In the genomic region with DNA sequence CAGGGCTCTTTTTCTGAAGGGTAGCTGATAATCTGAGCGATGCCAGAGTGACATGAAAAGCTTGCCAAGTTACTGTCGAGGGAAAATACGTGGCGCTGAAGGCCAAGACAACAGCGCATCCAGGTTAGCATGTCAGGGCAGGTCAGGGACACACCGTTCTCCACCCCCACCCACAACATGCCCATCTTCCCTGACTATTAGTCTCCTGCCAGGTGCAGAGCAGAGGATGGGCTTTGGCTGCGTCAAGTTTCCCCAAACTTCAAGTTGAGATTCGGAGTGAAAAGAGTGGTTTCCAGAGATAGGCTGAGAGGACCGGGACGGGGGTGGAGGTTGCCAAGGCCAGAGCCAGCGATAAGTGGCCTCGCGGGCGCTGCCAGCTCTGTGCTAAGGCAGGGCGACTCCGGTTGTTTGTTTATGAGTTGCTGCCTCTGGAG, we compare ENCODE assay signal across 12 cellular contexts. TPM values are rescaled to one million over a fixed set of nuclear protein-coding genes. Genes with fewer than 3 reads are reported as not detected.
DNase-seq lines count a peak whose midpoint lies in the region; ATAC-seq and TF ChIP-seq lines count a peak whose summit lies in the region.
"Had no signal": no experiment of that assay in that cellular context is flagged by ENCODE, and none has a peak within 500 bp of the region (broad histone marks: within the 10 kb centered on the region; RNA-seq: fewer than 3 reads in every experiment).

No MANE protein-coding gene starts in this region.

- CTCF ChIA-PET in activated CD8-positive, alpha-beta memory T cell treated with anti-CD3 and anti-CD28 coated beads, Interleukin-2, amount 10 ng/mL, durations not matched to agents 7 days and 5 days (lab: Charles Lee): no interaction called here

- H3K4me1 ChIP-seq in ectodermal cell (ENCODE audit: control insufficient read depth, insufficient read depth, low read length) (peaks cover 15% of the 10 kb centered on the region), lung (ENCODE audit: control insufficient read depth in 2 of 2, insufficient read depth in 2 of 2, low read length in 2 of 2) (peaks cover 0 to 20% of the 10 kb centered on the region in 2 donors), upper lobe of right lung (peaks cover 5% of the 10 kb centered on the region)
- H3K4me1 ChIP-seq: BLaER1 had no signal

- no peaks in the 10 kb centered on the region for H3K36me3 Mint-ChIP-seq in activated CD8-positive, alpha-beta memory T cell treated with anti-CD3 and anti-CD28 coated beads, Interleukin-2, amount 10 ng/mL, durations not matched to agents 7 days and 5 days
- no peaks in the 10 kb centered on the region for H3K36me3 Mint-ChIP-seq in activated T-cell treated with anti-CD3 and anti-CD28 coated beads, Interleukin-2, amount 50 U/mL, for 24 hours (ENCODE audit: low read depth)
- H3K36me3 Mint-ChIP-seq: stimulated activated naive B cell treated with anti-CD40 and anti-IgM and Interleukin-4, amounts not matched to agents 10 μg/mL and 1 μg/mL and 100 μg/mL, for 72 hours had no signal

- peaks cover 49% of the 10 kb centered on the region for H3K27me3 ChIP-seq in ectodermal cell (ENCODE audit: control insufficient read depth, insufficient read depth, low read length, poor library complexity, severe bottlenecking)
- H3K27me3 ChIP-seq in lung (ENCODE audit: control insufficient read depth, insufficient read depth): peaks cover 5% of the 10 kb centered on the region
- peaks cover 29% of the 10 kb centered on the region for H3K27me3 ChIP-seq in upper lobe of right lung

- no peak overlapping the region for H3K27ac ChIP-seq in ectodermal cell (ENCODE audit: insufficient read depth, low read depth, low read length, poor library complexity, severe bottlenecking)
- peak overlapping the region in 1 of 2 donors; percentile 77 for H3K27ac ChIP-seq in lung (ENCODE audit: low read depth in 1 of 2, low read length in 1 of 2)
- H3K27ac ChIP-seq in upper lobe of right lung: peak overlapping the region; percentile 71
- H3K27ac ChIP-seq: BLaER1 had no signal

- DNase-seq in activated CD8-positive, alpha-beta memory T cell treated with anti-CD3 and anti-CD28 coated beads, Interleukin-2, amount 10 ng/mL, durations not matched to agents 7 days and 5 days: no peak
- no peak for DNase-seq in activated CD8-positive, alpha-beta memory T cell treated with anti-CD3 and anti-CD28 coated beads, Interleukin-2, amount 50 U/mL, for 4 hours
- DNase-seq in lung (ENCODE audit: low spot score): no peak
- peak; percentile 60 for DNase-seq in upper lobe of right lung
- no peak for DNase-seq in activated CD4-positive, alpha-beta T cell treated with anti-CD3 and anti-CD28 coated beads for 48 hours
- DNase-seq in activated T-cell treated with anti-CD3 and anti-CD28 coated beads, Interleukin-2, amount 50 U/mL, for 24 hours: no peak
- DNase-seq: activated CD4-positive, alpha-beta T cell treated with anti-CD3 and anti-CD28 coated beads, Interleukin-2, amount 10 ng/mL, durations not matched to agents 7 days and 5 days; cortex of kidney; stimulated activated naive B cell treated with anti-CD40 and anti-IgM and Interleukin-4, amounts not matched to agents 10 μg/mL and 1 μg/mL and 100 μg/mL, for 72 hours had no signal

- no peaks in the 10 kb centered on the region for H3K9me3 Mint-ChIP-seq in activated CD8-positive, alpha-beta memory T cell treated with anti-CD3 and anti-CD28 coated beads, Interleukin-2, amount 10 ng/mL, durations not matched to agents 7 days and 5 days (ENCODE audit: low read depth)
- H3K9me3 Mint-ChIP-seq in activated T-cell treated with anti-CD3 and anti-CD28 coated beads, Interleukin-2, amount 50 U/mL, for 24 hours: no peaks in the 10 kb centered on the region
- H3K9me3 Mint-ChIP-seq: activated CD4-positive, alpha-beta T cell treated with anti-CD3 and anti-CD28 coated beads, Interleukin-2, amount 10 ng/mL, durations not matched to agents 7 days and 5 days; stimulated activated naive B cell treated with anti-CD40 and anti-IgM and Interleukin-4, amounts not matched to agents 10 μg/mL and 1 μg/mL and 100 μg/mL, for 72 hours had no signal

- intact Hi-C loops in upper lobe of right lung (cut with DNase I): no loop called here

- H3K9me3 ChIP-seq in ectodermal cell (ENCODE audit: control insufficient read depth, low read length) (no peaks in the 10 kb centered on the region), lung (ENCODE audit: control insufficient read depth in 2 of 2, insufficient read depth in 1 of 2, low read length in 1 of 2) (peaks cover 0 to 7% of the 10 kb centered on the region in 2 donors), upper lobe of right lung (no peaks in the 10 kb centered on the region)

- ATAC-seq in activated CD8-positive, alpha-beta memory T cell treated with anti-CD3 and anti-CD28 coated beads, Interleukin-2, amount 10 ng/mL, durations not matched to agents 7 days and 5 days: no peak
- ATAC-seq in lung (ENCODE audit: insufficient read depth, low FRiP score) (no peak), upper lobe of right lung (no peak), GM18858 (IDR thresholded peaks at IDR 0.05; ENCODE audit: unreplicated experiment) (no peak)
- ATAC-seq: stimulated activated naive B cell treated with anti-CD40 and anti-IgM and Interleukin-4, amounts not matched to agents 10 μg/mL and 1 μg/mL and 100 μg/mL, for 72 hours had no signal

- H3K27ac Mint-ChIP-seq in activated CD8-positive, alpha-beta memory T cell treated with anti-CD3 and anti-CD28 coated beads, Interleukin-2, amount 10 ng/mL, durations not matched to agents 7 days and 5 days: peak overlapping the region; percentile 40
- no peak overlapping the region for H3K27ac Mint-ChIP-seq in activated T-cell treated with anti-CD3 and anti-CD28 coated beads, Interleukin-2, amount 50 U/mL, for 24 hours
- H3K27ac Mint-ChIP-seq: activated CD4-positive, alpha-beta T cell treated with anti-CD3 and anti-CD28 coated beads, Interleukin-2, amount 10 ng/mL, durations not matched to agents 7 days and 5 days; stimulated activated naive B cell treated with anti-CD40 and anti-IgM and Interleukin-4, amounts not matched to agents 10 μg/mL and 1 μg/mL and 100 μg/mL, for 72 hours had no signal

- H3K27me3 Mint-ChIP-seq in activated CD8-positive, alpha-beta memory T cell treated with anti-CD3 and anti-CD28 coated beads, Interleukin-2, amount 10 ng/mL, durations not matched to agents 7 days and 5 days: peaks cover 52% of the 10 kb centered on the region
- peaks cover 59% of the 10 kb centered on the region for H3K27me3 Mint-ChIP-seq in activated T-cell treated with anti-CD3 and anti-CD28 coated beads, Interleukin-2, amount 50 U/mL, for 24 hours

- H3K36me3 ChIP-seq in ectodermal cell (ENCODE audit: control insufficient read depth, insufficient read depth, low read length) (no peaks in the 10 kb centered on the region), lung (ENCODE audit: control insufficient read depth in 2 of 2, insufficient read depth in 2 of 2, low read length in 2 of 2) (no peaks in the 10 kb centered on the region), upper lobe of right lung (no peaks in the 10 kb centered on the region)
- H3K36me3 ChIP-seq: BLaER1 had no signal

- peaks cover 5% of the 10 kb centered on the region for H3K4me1 Mint-ChIP-seq in activated CD8-positive, alpha-beta memory T cell treated with anti-CD3 and anti-CD28 coated beads, Interleukin-2, amount 10 ng/mL, durations not matched to agents 7 days and 5 days
- peaks cover 10% of the 10 kb centered on the region for H3K4me1 Mint-ChIP-seq in activated T-cell treated with anti-CD3 and anti-CD28 coated beads, Interleukin-2, amount 50 U/mL, for 24 hours (ENCODE audit: low read depth)

- TF ChIP-seq CTCF in lung (IDR thresholded peaks at IDR 0.05; ENCODE audit: control extremely low read depth, extremely low read depth): no peak
- TF ChIP-seq CTCF in upper lobe of right lung (IDR thresholded peaks at IDR 0.05): no peak

- H3K4me3 ChIP-seq in ectodermal cell (ENCODE audit: insufficient read depth, low read depth, low read length): peak overlapping the region; percentile 69
- H3K4me3 ChIP-seq in lung: peak overlapping the region; percentile 41
- H3K4me3 ChIP-seq in upper lobe of right lung: peak overlapping the region; percentile 55
- H3K4me3 ChIP-seq: BLaER1 had no signal

- 50 to 53% methylated on average over 16 of the region's 16 CpGs for WGBS in ectodermal cell, 2 experiments
- WGBS in lung, 2 donors: 9 to 10% methylated on average over 16 of the region's 16 CpGs

- no peak overlapping the region for H3K4me3 Mint-ChIP-seq in activated CD8-positive, alpha-beta memory T cell treated with anti-CD3 and anti-CD28 coated beads, Interleukin-2, amount 10 ng/mL, durations not matched to agents 7 days and 5 days
- H3K4me3 Mint-ChIP-seq in activated T-cell treated with anti-CD3 and anti-CD28 coated beads, Interleukin-2, amount 50 U/mL, for 24 hours: no peak overlapping the region
- H3K4me3 Mint-ChIP-seq: activated CD4-positive, alpha-beta T cell treated with anti-CD3 and anti-CD28 coated beads, Interleukin-2, amount 10 ng/mL, durations not matched to agents 7 days and 5 days had no signal

RNA-seq across cellular contexts. Expression of a gene that starts 1.7 kb away (rescaled TPM):
- total RNA-seq in activated CD8-positive, alpha-beta memory T cell treated with anti-CD3 and anti-CD28 coated beads, Interleukin-2, amount 10 ng/mL, durations not matched to agents 7 days and 5 days: not detected
- polyA plus RNA-seq in ectodermal cell (2013, experiment 1 of 4): 2.5 TPM
- polyA plus RNA-seq in ectodermal cell (2013, experiment 2 of 4): 2.1 TPM
- 1.3 TPM for polyA plus RNA-seq in ectodermal cell (2013, experiment 3 of 4)
- 1.7 TPM for polyA plus RNA-seq in ectodermal cell (2013, experiment 4 of 4)
- total RNA-seq in lung: 1 to 10 TPM; 6.5 to 7.5 TPM
- under 1 TPM; 0.19 to 0.47 TPM for polyA plus RNA-seq in lung
- total RNA-seq in upper lobe of right lung: 7.3 TPM
- total RNA-seq: activated CD4-positive, alpha-beta T cell treated with anti-CD3 and anti-CD28 coated beads, Interleukin-2, amount 10 ng/mL, durations not matched to agents 7 days and 5 days had no signal
